ENCODE assay signal across 8 cellular contexts in the genomic region with DNA sequence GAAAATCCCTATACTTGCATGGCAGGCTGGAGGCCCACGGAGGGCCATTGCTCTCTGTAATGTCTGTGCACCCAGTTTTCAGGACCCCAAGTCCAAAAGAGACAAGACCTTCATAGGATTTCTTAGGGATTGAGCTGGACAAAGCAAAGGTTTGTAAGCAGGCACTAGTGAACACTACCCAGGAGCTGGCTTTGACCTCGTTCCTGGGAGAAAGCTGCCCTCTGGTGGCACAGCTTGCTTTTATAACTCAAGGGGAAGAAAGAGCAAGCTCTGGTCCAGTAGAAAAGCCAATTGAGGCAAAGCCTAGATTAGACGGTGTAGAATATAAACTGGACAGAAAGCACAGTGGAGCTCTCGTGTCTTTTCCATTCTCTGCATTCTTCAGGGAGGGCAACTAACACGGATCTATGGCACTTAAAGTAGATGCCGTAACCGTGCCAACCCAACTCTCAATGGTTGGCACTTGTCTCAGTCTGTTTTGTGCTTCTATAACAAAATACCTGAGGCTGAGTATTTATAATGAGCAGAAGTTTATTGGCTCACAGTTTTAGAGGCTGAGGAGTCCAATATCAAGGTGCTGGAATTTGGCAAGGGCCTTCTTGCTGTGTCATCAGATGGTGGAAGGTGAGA.
A peak's percentile ranks its signal among the peaks of the same experiment; 100 is the strongest.
DNase-seq lines count a peak whose midpoint lies in the region; ATAC-seq and TF ChIP-seq lines count a peak whose summit lies in the region.

No MANE protein-coding gene starts in this region.

- DNase-seq in DMS114 treated with DMSO at 0.1 percent for 48 hours (lab: John Stamatoyannopoulos, UW; ENCODE audit: unreplicated experiment) (peak; percentile 68), NCI-H1105 treated with DMSO at 0.1 percent for 48 hours (lab: John Stamatoyannopoulos, UW) (peak; percentile 50), WERI-Rb-1 (peak; percentile 71), glomerular visceral epithelial cell (ENCODE audit: extremely low spot score) (peak; percentile 63), posterior cingulate gyrus (peak in 7 of 10 donors; percentile 35 to 93 (median 67)), DMS153 (lab: John Stamatoyannopoulos, UW) (no peak), GOT3 (lab: John Stamatoyannopoulos, UW) (no peak)

- peak; percentile 76 for TF ChIP-seq CTCF in WERI-Rb-1 (IDR thresholded peaks at IDR 0.05; ENCODE audit: low read depth, low read length)

- H3K9me3 ChIP-seq in WERI-Rb-1 (ENCODE audit: severe bottlenecking): no peaks in the 10 kb centered on the region

- intact Hi-C loops in posterior cingulate gyrus (cut with DNase I): loop anchor here (1.0 to 5.0 kb wide), 2 partner anchors 47 to 154 kb away; no protein-coding TSS in a partner anchor

- H3K36me3 ChIP-seq in WERI-Rb-1: no peaks in the 10 kb centered on the region

- H3K4me3 ChIP-seq in WERI-Rb-1 (ENCODE audit: low read depth, low read length): no peak overlapping the region

- H3K27me3 ChIP-seq in WERI-Rb-1 (ENCODE audit: insufficient read depth, low read depth, severe bottlenecking): peaks cover 20% of the 10 kb centered on the region

- no peak overlapping the region for H3K27ac ChIP-seq in WERI-Rb-1

- peak; percentile 84 for ATAC-seq in GM19463 (IDR thresholded peaks at IDR 0.05; ENCODE audit: unreplicated experiment)

Comparison
In these comparisons a context has a peak if more than half of its experiments do, and no peak if none do; other contexts are left out.
1. DNase-seq: peak in DMS114 treated with DMSO at 0.1 percent for 48 hours (single experiment), NCI-H1105 treated with DMSO at 0.1 percent for 48 hours (single experiment), WERI-Rb-1 (single experiment), glomerular visceral epithelial cell (single experiment) and posterior cingulate gyrus (7 of 10); none in DMS153 (single experiment) and GOT3 (single experiment).